Comparison of ENCODE assay signal across 8 cellular contexts in genomic region chr1:150971583-150972416, GRCh38. TPM values are rescaled to one million over a fixed set of nuclear protein-coding genes. Genes with fewer than 3 reads are reported as not detected.
A peak's percentile ranks its signal among the peaks of the same experiment; 100 is the strongest.
DNase-seq lines count a peak whose midpoint lies in the region; ATAC-seq and TF ChIP-seq lines count a peak whose summit lies in the region.

No MANE protein-coding gene starts in this region.

- H3K9ac ChIP-seq in duodenal mucosa (ENCODE audit: low read depth in 1 of 2, low read length in 2 of 2), result peak overlapping the region; percentile 92 to 94

- no peaks in the 10 kb centered on the region for H3K27me3 Mint-ChIP-seq in CD4-positive, alpha-beta T cell
- H3K27me3 Mint-ChIP-seq in naive thymus-derived CD8-positive, alpha-beta T cell, result no peaks in the 10 kb centered on the region

- H3K27me3 ChIP-seq in CD4-positive, alpha-beta T cell (ENCODE audit: control insufficient read depth, insufficient read depth, low read length), result no peaks in the 10 kb centered on the region
- no peaks in the 10 kb centered on the region for H3K27me3 ChIP-seq in duodenal mucosa (ENCODE audit: control insufficient read depth in 1 of 2, insufficient read depth in 2 of 2, low read length in 2 of 2)

- peaks cover 44% of the 10 kb centered on the region for H3K36me3 Mint-ChIP-seq in CD4-positive, alpha-beta T cell (ENCODE audit: low read depth)
- peaks cover 0 to 24% (median 7%) of the 10 kb centered on the region in 3 donors for H3K36me3 Mint-ChIP-seq in naive thymus-derived CD8-positive, alpha-beta T cell

- peak overlapping the region; percentile 92 for H3K27ac Mint-ChIP-seq in CD4-positive, alpha-beta T cell
- H3K27ac Mint-ChIP-seq in naive thymus-derived CD8-positive, alpha-beta T cell, result peak overlapping the region; percentile 76 to 95 (median 92)

- CTCF ChIA-PET in CD4-positive, alpha-beta T cell (lab: Charles Lee), result interaction anchor here (0.6 kb wide), 1 partner anchor 38 kb away, joined by 3 read pairs; no protein-coding TSS in a partner anchor

- H3K9me3 Mint-ChIP-seq in CD4-positive, alpha-beta T cell, result no peaks in the 10 kb centered on the region
- H3K9me3 Mint-ChIP-seq in naive thymus-derived CD8-positive, alpha-beta T cell, result no peaks in the 10 kb centered on the region

- ATAC-seq in CD4-positive, alpha-beta T cell (ENCODE audit: poor library complexity), result no peak
- ATAC-seq in naive thymus-derived CD8-positive, alpha-beta T cell, result no peak
- ATAC-seq in HG03196 (IDR thresholded peaks at IDR 0.05; ENCODE audit: unreplicated experiment), result no peak
- ATAC-seq in HG02852 (IDR thresholded peaks at IDR 0.05; ENCODE audit: unreplicated experiment), result no peak

- POLR2A ChIA-PET in CD4-positive, alpha-beta T cell (lab: Charles Lee), result no interaction called here
- POLR2A ChIA-PET in naive thymus-derived CD8-positive, alpha-beta T cell (lab: Charles Lee), result no interaction called here

- H3K4me1 ChIP-seq in duodenal mucosa (ENCODE audit: control insufficient read depth in 1 of 2, insufficient read depth in 2 of 2, low read length in 2 of 2), result peaks cover 35 to 40% of the 10 kb centered on the region in 2 donors

- intact Hi-C loops in CD4-positive, alpha-beta T cell (cut with DNase I, micrococcal nuclease), result loop anchor here (2.0 to 10.0 kb wide), 3 partner anchors 47 to 717 kb away; partner anchors contain the start of gene CA14 (in 1 of the 2)

- H3K4me1 Mint-ChIP-seq in CD4-positive, alpha-beta T cell (ENCODE audit: low read depth), result peaks cover 56% of the 10 kb centered on the region
- H3K4me1 Mint-ChIP-seq in naive thymus-derived CD8-positive, alpha-beta T cell, result peaks cover 25 to 66% (median 56%) of the 10 kb centered on the region in 4 donors

- H3K27ac ChIP-seq in CD4-positive, alpha-beta T cell (ENCODE audit: low read depth, low read length), result peak overlapping the region; percentile 43
- peak overlapping the region; percentile 41 for H3K27ac ChIP-seq in duodenal mucosa (ENCODE audit: low read depth, low read length)

- DNase-seq in CD4-positive, alpha-beta T cell, result no peak
- DNase-seq in NAMALWA (ENCODE audit: low spot score) (peak; percentile 57), NCI-H510A (lab: John Stamatoyannopoulos, UW) (no peak)
- DNase-seq in naive thymus-derived CD8-positive, alpha-beta T cell, result no peak
- no peak for DNase-seq in effector CD8-positive, alpha-beta T cell (lab: John Stamatoyannopoulos, UW)

- TF ChIP-seq CTCF in CD4-positive, alpha-beta T cell (IDR thresholded peaks at IDR 0.05), result no peak

- H3K4me3 Mint-ChIP-seq in CD4-positive, alpha-beta T cell, result peak overlapping the region; percentile 92
- H3K4me3 Mint-ChIP-seq in naive thymus-derived CD8-positive, alpha-beta T cell, result peak overlapping the region; percentile 82 to 93 (median 90)

- peak overlapping the region; percentile 85 to 96 for H3K4me3 ChIP-seq in duodenal mucosa (ENCODE audit: low read depth in 1 of 2, low read length in 2 of 2)

- H3K36me3 ChIP-seq in duodenal mucosa (ENCODE audit: control insufficient read depth in 1 of 2, insufficient read depth in 2 of 2, low read length in 2 of 2), result peaks cover 20 to 27% of the 10 kb centered on the region in 2 donors

- H3K9me3 ChIP-seq in CD4-positive, alpha-beta T cell (ENCODE audit: control insufficient read depth, low read length), result no peaks in the 10 kb centered on the region
- no peaks in the 10 kb centered on the region for H3K9me3 ChIP-seq in duodenal mucosa (ENCODE audit: control insufficient read depth in 1 of 2, low read length in 2 of 2)

RNA-seq across cellular contexts. Expression of gene CERS2, which starts 2.8 kb away (rescaled TPM):
- 10 to 100 TPM; 73.8 to 80.1 TPM for total RNA-seq in CD4-positive, alpha-beta T cell
- 100 to 1,000 TPM; 142 to 143 TPM for total RNA-seq in naive thymus-derived CD8-positive, alpha-beta T cell
- 100 to 1,000 TPM; 110 to 129 (median 118) TPM for polyA plus RNA-seq in naive thymus-derived CD8-positive, alpha-beta T cell

RNA-seq across cellular contexts. Expression of gene ANXA9, which starts 10.3 kb away (rescaled TPM):
- total RNA-seq in CD4-positive, alpha-beta T cell, result not detected
- total RNA-seq in naive thymus-derived CD8-positive, alpha-beta T cell, result under 1 TPM in 1 of 2 experiments, not detected in 1; 0.49 TPM
- polyA plus RNA-seq in naive thymus-derived CD8-positive, alpha-beta T cell, result under 1 TPM in 1 of 3 donors, not detected in 2; 0.10 TPM

RNA-seq across cellular contexts. Expression of gene MINDY1, which starts 34.9 kb away (rescaled TPM):
- total RNA-seq in CD4-positive, alpha-beta T cell, result 1 to 10 TPM; 7.8 to 9.2 TPM
- 10 to 100 TPM; 18.3 to 20.2 TPM for total RNA-seq in naive thymus-derived CD8-positive, alpha-beta T cell
- 10 to 100 TPM in 1 of 3 donors, 1 to 10 TPM in 2; 2.7 to 12.6 (median 4.9) TPM for polyA plus RNA-seq in naive thymus-derived CD8-positive, alpha-beta T cell

RNA-seq across cellular contexts. Expression of gene PRUNE1, which starts 36.4 kb away (rescaled TPM):
- total RNA-seq in CD4-positive, alpha-beta T cell, result 10 to 100 TPM; 10.9 to 12.1 TPM
- total RNA-seq in naive thymus-derived CD8-positive, alpha-beta T cell, result 10 to 100 TPM; 35.7 to 37.8 TPM
- 10 to 100 TPM; 53.2 to 55.1 (median 54.9) TPM for polyA plus RNA-seq in naive thymus-derived CD8-positive, alpha-beta T cell

RNA-seq across cellular contexts. Expression of gene SETDB1, which starts 45.6 kb away (rescaled TPM):
- total RNA-seq in CD4-positive, alpha-beta T cell, result 10 to 100 TPM; 39.4 to 40.4 TPM
- 10 to 100 TPM; 82.6 to 95.2 TPM for total RNA-seq in naive thymus-derived CD8-positive, alpha-beta T cell
- 10 to 100 TPM in 2 of 3 donors, 1 to 10 TPM in 1; 9.9 to 17.5 (median 10.1) TPM for polyA plus RNA-seq in naive thymus-derived CD8-positive, alpha-beta T cell
